32 cellular contexts compared by ENCODE assay signal in genomic region chr5:115995351-115995750, GRCh38. TPM values are rescaled to one million over a fixed set of nuclear protein-coding genes. Genes with fewer than 3 reads are reported as not detected.
"Had no signal": no experiment of that assay in that cellular context is flagged by ENCODE, and none has a peak within 500 bp of the region (broad histone marks: within the 10 kb centered on the region; RNA-seq: fewer than 3 reads in every experiment).

No MANE protein-coding gene starts in this region.

- H3K27me3 ChIP-seq: neural progenitor cell, ovary, stomach, suprapubic skin, testis, tibial artery, transverse colon, upper lobe of left lung, vagina had no signal

- H3K9ac ChIP-seq: neural progenitor cell, parathyroid adenoma had no signal

- H3K4me3 ChIP-seq: neural progenitor cell, ovary, psoas muscle, skin epidermis, smooth muscle cell, spleen, stomach, suprapubic skin, testis, tibial artery, transverse colon, upper lobe of left lung, vagina had no signal

- ATAC-seq: naive thymus-derived CD4-positive, alpha-beta T cell; natural killer cell; psoas muscle; right cardiac atrium; sciatic nerve; stimulated activated memory B cell treated with anti-CD40 and anti-IgM and Interleukin-4, amounts not matched to agents 10 μg/mL and 1 μg/mL and 100 μg/mL, for 72 hours had no signal

- H3K79me2 ChIP-seq: parathyroid adenoma had no signal

- DNase-seq: naive thymus-derived CD4-positive, alpha-beta T cell; natural killer cell; occipital lobe; ovary; posterior cingulate gyrus; psoas muscle; right cardiac atrium; spleen; stimulated activated CD4-positive, alpha-beta T cell treated with anti-CD3 and anti-CD28 coated beads, Interleukin-12 subunit alpha, Interleukin-12 subunit beta, amount 100 ng/mL, for 4 hours; stimulated activated CD4-positive, alpha-beta T cell treated with anti-CD3 and anti-CD28 coated beads, Interleukin-1b, Interleukin-23, amount 100 ng/mL, for 48 hours; stimulated activated CD4-positive, alpha-beta T cell treated with anti-CD3 and anti-CD28 coated beads, Interleukin-4, amount 100 ng/mL, for 1 hour; stimulated activated CD4-positive, alpha-beta T cell treated with anti-CD3 and anti-CD28 coated beads, Interleukin-4, amount 100 ng/mL, for 4 hours; stimulated activated CD8-positive, alpha-beta memory T cell treated with anti-CD3 and anti-CD28 coated beads, Interleukin-4, amount 100 ng/mL, for 48 hours; stimulated activated naive CD4-positive, alpha-beta T cell treated with Interleukin-2 at 50 U/mL for 16 hours; stomach; substantia nigra; testis; tibial artery; transverse colon; upper lobe of left lung had no signal

- H3K4me2 ChIP-seq: neural progenitor cell, smooth muscle cell had no signal

- H2AFZ ChIP-seq: neural progenitor cell, parathyroid adenoma had no signal

- FAIRE-seq: urothelium cell line had no signal

- H3K4me1 ChIP-seq: neural progenitor cell, parathyroid adenoma, psoas muscle, spleen, stomach, suprapubic skin, testis, tibial artery, transverse colon, upper lobe of left lung, vagina had no signal

- H3K36me3 ChIP-seq: neural progenitor cell, ovary, spleen, stomach, suprapubic skin, tibial artery, transverse colon, upper lobe of left lung, vagina had no signal

- H3K27ac ChIP-seq: neural progenitor cell, ovary, parathyroid adenoma, psoas muscle, skin epidermis, spleen, stomach, suprapubic skin, testis, tibial artery, transverse colon, upper lobe of left lung, vagina had no signal

- H3K9me3 ChIP-seq: ovary, psoas muscle, spleen, stomach, suprapubic skin, testis, tibial artery, transverse colon, upper lobe of left lung, vagina had no signal

RNA-seq across cellular contexts. Expression of gene LVRN, which starts 33.1 kb away (rescaled TPM):
- polyA plus RNA-seq: naive thymus-derived CD4-positive, alpha-beta T cell had no signal

RNA-seq across cellular contexts. Expression of gene ARL14EPL, which starts 36.9 kb away (rescaled TPM):
- total RNA-seq: naive thymus-derived CD4-positive, alpha-beta T cell; natural killer cell; occipital lobe; osteoblast; ovary; progenitor cell of endocrine pancreas; psoas muscle; right cardiac atrium; sciatic nerve; smooth muscle cell; stomach; suprapubic skin; testis; transverse colon; upper lobe of left lung; ureter; vagina had no signal
- polyA plus RNA-seq: naive thymus-derived CD4-positive, alpha-beta T cell; right cardiac atrium; smooth muscle cell; stomach had no signal
